ENCODE assay signal across 24 cellular contexts in the genomic region with DNA sequence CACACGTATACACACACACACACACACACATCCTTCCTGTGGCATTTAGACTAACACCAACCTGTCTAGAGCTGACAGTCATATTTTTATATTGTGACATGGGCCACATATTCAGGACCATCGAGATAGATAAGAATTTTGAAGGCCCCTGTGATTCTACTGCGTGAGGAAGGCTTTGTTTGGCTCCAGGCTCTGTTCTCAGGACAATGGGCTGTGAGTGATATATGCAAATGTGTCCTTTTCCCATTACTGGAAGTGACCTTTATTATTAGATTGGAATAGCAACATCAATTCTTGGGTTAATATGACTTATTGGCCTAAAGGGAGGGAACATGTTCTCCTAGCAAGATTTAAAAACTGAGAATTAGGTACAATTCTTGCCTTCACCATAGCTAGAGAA.
"Had no signal": no experiment of that assay in that cellular context is flagged by ENCODE, and none has a peak within 500 bp of the region (broad histone marks: within the 10 kb centered on the region; RNA-seq: fewer than 3 reads in every experiment).

No MANE protein-coding gene starts in this region.

- H3K4me3 Mint-ChIP-seq: activated CD8-positive, alpha-beta memory T cell treated with anti-CD3 and anti-CD28 coated beads, Interleukin-2, amount 10 ng/mL, durations not matched to agents 7 days and 5 days; activated naive CD4-positive, alpha-beta T cell treated with anti-CD3 and anti-CD28 coated beads, Interleukin-2, amount 50 U/mL, for 24 hours; activated T-cell treated with anti-CD3 and anti-CD28 coated beads, Interleukin-2, amount 50 U/mL, for 24 hours; activated T-helper 1 cell treated with anti-CD3 and anti-CD28 coated beads, Interleukin-12 subunit alpha, Interleukin-12 subunit beta, Interleukin-2, Interleukin-4 antibody, amounts not matched to agents 30 ng/mL and 10 ng/mL and 1 ng/mL, durations not matched to agents 14 hours and 24 hours and 36 hours; T-helper 1 cell treated with Interleukin-12 subunit alpha and Interleukin-12 subunit beta and Interleukin-4 antibody, amounts not matched to agents 30 μg/mL and 1 μg/mL, for 36 hours; WTC11 had no signal

- H3K4me1 Mint-ChIP-seq: WTC11 had no signal

- H3K9me3 ChIP-seq: ascending aorta, body of pancreas had no signal

- H3K9me3 Mint-ChIP-seq: activated naive CD4-positive, alpha-beta T cell treated with anti-CD3 and anti-CD28 coated beads, Interleukin-2, amount 50 U/mL, for 24 hours; activated T-cell treated with anti-CD3 and anti-CD28 coated beads, Interleukin-2, amount 50 U/mL, for 24 hours; activated T-helper 1 cell treated with anti-CD3 and anti-CD28 coated beads, Interleukin-12 subunit alpha, Interleukin-12 subunit beta, Interleukin-2, Interleukin-4 antibody, amounts not matched to agents 30 ng/mL and 10 ng/mL and 1 ng/mL, durations not matched to agents 14 hours and 24 hours and 36 hours; T-helper 1 cell treated with Interleukin-12 subunit alpha and Interleukin-12 subunit beta and Interleukin-4 antibody, amounts not matched to agents 30 μg/mL and 1 μg/mL, for 36 hours; WTC11 had no signal

- H3K36me3 Mint-ChIP-seq: activated CD8-positive, alpha-beta memory T cell treated with anti-CD3 and anti-CD28 coated beads, Interleukin-2, amount 10 ng/mL, durations not matched to agents 7 days and 5 days; activated naive CD4-positive, alpha-beta T cell treated with anti-CD3 and anti-CD28 coated beads, Interleukin-2, amount 50 U/mL, for 24 hours; WTC11 had no signal

- H3K27ac ChIP-seq: ascending aorta, body of pancreas, PC-9 had no signal

- H3K36me3 ChIP-seq: ascending aorta had no signal

- H3K4me1 ChIP-seq: body of pancreas had no signal

- H3K27ac Mint-ChIP-seq: activated CD8-positive, alpha-beta memory T cell treated with anti-CD3 and anti-CD28 coated beads, Interleukin-2, amount 10 ng/mL, durations not matched to agents 7 days and 5 days; activated naive CD4-positive, alpha-beta T cell treated with anti-CD3 and anti-CD28 coated beads, Interleukin-2, amount 50 U/mL, for 24 hours; activated T-cell treated with anti-CD3 and anti-CD28 coated beads, Interleukin-2, amount 50 U/mL, for 24 hours; activated T-helper 1 cell treated with anti-CD3 and anti-CD28 coated beads, Interleukin-12 subunit alpha, Interleukin-12 subunit beta, Interleukin-2, Interleukin-4 antibody, amounts not matched to agents 30 ng/mL and 10 ng/mL and 1 ng/mL, durations not matched to agents 14 hours and 24 hours and 36 hours; T-helper 1 cell treated with Interleukin-12 subunit alpha and Interleukin-12 subunit beta and Interleukin-4 antibody, amounts not matched to agents 30 μg/mL and 1 μg/mL, for 36 hours; WTC11 had no signal

- DNase-seq: activated CD4-positive, alpha-beta T cell treated with anti-CD3 and anti-CD28 coated beads for 48 hours; activated CD4-positive, alpha-beta T cell treated with anti-CD3 and anti-CD28 coated beads, Interleukin-2, amount 50 U/mL, for 48 hours; activated CD4-positive, CD25-positive, alpha-beta regulatory T cell treated with anti-CD3 and anti-CD28 coated beads, Interleukin-2, amount 50 U/mL, for 72 hours; activated CD8-positive, alpha-beta memory T cell treated with anti-CD3 and anti-CD28 coated beads, Interleukin-2, amount 10 ng/mL, durations not matched to agents 7 days and 5 days; activated effector memory CD4-positive, alpha-beta T cell treated with Interleukin-2 at 50 U/mL for 16 hours; activated naive CD4-positive, alpha-beta T cell; activated T-cell treated with anti-CD3 and anti-CD28 coated beads, Interleukin-2, amount 50 U/mL, for 24 hours; body of pancreas; Kasumi-1; NCI-H1092; NCI-H1417; NCI-H1930; NCI-H2171 treated with DMSO at 0.1 percent for 48 hours; NCI-H345; NCI-H510A treated with DMSO at 0.1 percent for 48 hours; NCI-H69; PC-9; SHP77 treated with DMSO at 0.1 percent for 48 hours had no signal

- H3K4me3 ChIP-seq: ascending aorta, body of pancreas, K562, PC-9 had no signal

- H3K27me3 ChIP-seq: ascending aorta, body of pancreas had no signal
